8 cellular contexts compared by ENCODE assay signal in the genomic region with DNA sequence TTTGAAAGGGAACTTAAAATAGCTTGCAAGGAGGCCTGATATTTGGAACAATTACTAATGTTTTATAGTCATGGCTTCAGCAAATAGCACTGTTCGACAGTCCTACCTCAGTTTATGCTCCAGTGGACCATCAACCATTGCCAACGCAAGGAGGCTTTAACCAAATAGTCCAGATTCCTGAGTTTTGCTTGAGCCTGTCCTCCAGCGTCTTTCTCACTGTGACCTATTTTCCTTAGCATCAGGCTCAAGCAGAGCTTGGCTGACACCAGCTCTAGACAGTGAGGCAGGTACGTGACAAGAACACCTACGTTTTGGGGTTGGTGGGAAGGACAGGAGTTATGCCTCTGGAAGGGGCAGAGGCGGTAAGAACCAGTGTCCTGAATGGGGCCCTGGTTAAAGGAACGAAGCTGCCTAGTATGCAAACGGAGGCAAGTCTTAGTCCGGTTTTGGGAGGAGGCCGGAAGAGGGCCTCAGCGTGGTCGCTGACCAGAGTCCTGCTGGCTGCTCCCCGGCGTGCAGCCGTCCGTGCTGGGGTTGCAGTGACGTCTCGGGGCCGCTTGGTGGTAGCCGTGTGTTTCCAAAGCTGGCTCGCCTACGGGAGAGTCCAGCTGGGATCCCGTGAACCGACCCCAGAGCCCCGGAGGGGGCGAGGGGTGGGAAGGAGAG. TPM values are rescaled to one million over a fixed set of nuclear protein-coding genes. Genes with fewer than 3 reads are reported as not detected.
DNase-seq lines count a peak whose midpoint lies in the region; ATAC-seq, FAIRE-seq and TF ChIP-seq lines count a peak whose summit lies in the region.

No MANE protein-coding gene starts in this region.

- CTCF ChIA-PET in Caco-2 (lab: Charles Lee) = interaction anchor here (0.5 to 2.3 kb wide), 17 partner anchors 12 to 641 kb away, joined by 3 to 11 read pairs (median 4); no protein-coding TSS in a partner anchor

- H3K27me3 ChIP-seq in Caco-2 (replicated peaks; ENCODE audit: control insufficient read depth, insufficient read depth, low read length) = no peaks in the 10 kb centered on the region
- H3K27me3 ChIP-seq in neuronal stem cell (ENCODE audit: control insufficient read depth in 3 of 3, insufficient read depth in 3 of 3, low read depth in 1 of 3, low read length in 3 of 3) = peaks cover 15 to 37% (median 19%) of the 10 kb centered on the region in 3 experiments
- peaks cover 0 to 14% (median 0%) of the 10 kb centered on the region in 4 donors for H3K27me3 ChIP-seq in upper lobe of left lung

- H3K27ac ChIP-seq in neuronal stem cell (replicated peaks; ENCODE audit: low read length) = no peak overlapping the region
- no peak overlapping the region for H3K27ac ChIP-seq in upper lobe of left lung

- no peaks in the 10 kb centered on the region for H3K27me3 Mint-ChIP-seq in Caco-2 (ENCODE audit: insufficient read depth, unreplicated experiment)

- H4K91ac ChIP-seq in neuronal stem cell (ENCODE audit: low read depth, low read length, poor library complexity) = no peak overlapping the region

- H3K4me1 Mint-ChIP-seq in Caco-2 (ENCODE audit: low read depth, unreplicated experiment) = peaks cover 9% of the 10 kb centered on the region

- peak overlapping the region; percentile 93 for H2BK120ac ChIP-seq in neuronal stem cell (ENCODE audit: low read depth, low read length)

- H2AFZ ChIP-seq in neuronal stem cell (ENCODE audit: low read length) = peak overlapping the region; percentile 96

- peak overlapping the region; percentile 93 for H3K4me3 Mint-ChIP-seq in Caco-2 (ENCODE audit: unreplicated experiment)

- no peaks in the 10 kb centered on the region for H3K79me1 ChIP-seq in neuronal stem cell (ENCODE audit: low read depth, low read length)

- no peak overlapping the region for H3K18ac ChIP-seq in neuronal stem cell (ENCODE audit: low read length)

- intact Hi-C loops in Caco-2 (cut with micrococcal nuclease; ENCODE audit: unreplicated experiment) = loop anchor here (1.0 to 10.0 kb wide), 6 partner anchors 66 to 626 kb away; no protein-coding TSS in a partner anchor

- no peak for FAIRE-seq in RCC 7860 (lab: Jason Lieb, UNC)

- no peak overlapping the region for H2AK5ac ChIP-seq in neuronal stem cell (ENCODE audit: low read depth, low read length)

- H3K36me3 ChIP-seq in Caco-2 (ENCODE audit: control insufficient read depth, insufficient read depth, low read length) = no peaks in the 10 kb centered on the region; the same call in 1 of the 2 replicates
- peaks cover 0 to 12% of the 10 kb centered on the region in 2 donors for H3K36me3 ChIP-seq in neuronal stem cell (replicated peaks in 1 of 2; ENCODE audit: control insufficient read depth in 2 of 2, insufficient read depth in 2 of 2, low read length in 2 of 2)
- peaks cover 0 to 3% (median under 1%) of the 10 kb centered on the region in 4 donors for H3K36me3 ChIP-seq in upper lobe of left lung

- ATAC-seq in GM19463 (IDR thresholded peaks at IDR 0.05; ENCODE audit: unreplicated experiment) (peak; percentile 62), upper lobe of left lung (ENCODE audit: low FRiP score in 2 of 2) (peak; percentile 90)

- H2BK12ac ChIP-seq in neuronal stem cell (ENCODE audit: low read length) = no peak overlapping the region

- no peak for TF ChIP-seq EP300 in upper lobe of left lung (IDR thresholded peaks at IDR 0.05)

- no peak overlapping the region for H3K9ac ChIP-seq in neuronal stem cell (ENCODE audit: low read depth, low read length, poor library complexity)

- H2BK15ac ChIP-seq in neuronal stem cell (ENCODE audit: low read length) = no peak overlapping the region

- peak overlapping the region; percentile 82 for H3K27ac Mint-ChIP-seq in Caco-2 (ENCODE audit: unreplicated experiment)

- TF ChIP-seq CTCF in Caco-2 (IDR thresholded peaks at IDR 0.05; ENCODE audit: insufficient read depth in 1 of 2, low read depth in 1 of 2, low read length in 1 of 2, severe bottlenecking in 1 of 2, unreplicated experiment in 1 of 2) (peak; percentile 91 to 93), upper lobe of left lung (IDR thresholded peaks at IDR 0.05) (peak; percentile 92 to 97 (median 94))

- H3K4ac ChIP-seq in neuronal stem cell (ENCODE audit: low read length) = no peak overlapping the region

- no peak overlapping the region for H3K23ac ChIP-seq in neuronal stem cell (ENCODE audit: low read depth, low read length, poor library complexity)

- DNase-seq in Caco-2 (peak; percentile 89 to 94), HPDE6-E6E7 (ENCODE audit: extremely low spot score) (peak; percentile 92), RCC 7860 (ENCODE audit: low spot score) (peak; percentile 47), globus pallidus (ENCODE audit: low spot score) (peak; percentile 44), neuronal stem cell (ENCODE audit: low spot score) (peak; percentile 87), upper lobe of left lung (peak; percentile 76 to 92)
- DNase-seq in activated naive CD4-positive, alpha-beta T cell treated with anti-CD3 and anti-CD28 coated beads, Interleukin-2, amount 50 U/mL, for 16 hours = peak; percentile 51

- H4K8ac ChIP-seq in neuronal stem cell (ENCODE audit: low read depth, low read length) = no peak overlapping the region

- no peak for TF ChIP-seq POLR2A in upper lobe of left lung (IDR thresholded peaks at IDR 0.05)

- no peaks in the 10 kb centered on the region for H3K4me1 ChIP-seq in Caco-2
- peaks cover 14 to 24% of the 10 kb centered on the region in 2 donors for H3K4me1 ChIP-seq in neuronal stem cell (ENCODE audit: control insufficient read depth in 2 of 2, insufficient read depth in 1 of 2, low read depth in 1 of 2, low read length in 2 of 2)
- peaks cover 28 to 33% (median 29%) of the 10 kb centered on the region in 4 donors for H3K4me1 ChIP-seq in upper lobe of left lung

- H3K4me2 ChIP-seq in neuronal stem cell (ENCODE audit: insufficient read depth, low read length, poor library complexity, severe bottlenecking) = peak overlapping the region; percentile 97

- peaks cover 73% of the 10 kb centered on the region for H3K36me3 Mint-ChIP-seq in Caco-2 (ENCODE audit: insufficient read depth, unreplicated experiment)

- H3K4me3 ChIP-seq in Caco-2 (ENCODE audit: low read depth, low read length) = peak overlapping the region; percentile 47
- H3K4me3 ChIP-seq in neuronal stem cell (ENCODE audit: low read length in 2 of 2) = peak overlapping the region; percentile 53 to 89
- peak overlapping the region in 3 of 4 donors; percentile 46 to 52 (median 52) for H3K4me3 ChIP-seq in upper lobe of left lung

- no peak overlapping the region for H2BK5ac ChIP-seq in neuronal stem cell (ENCODE audit: low read length)

- no peaks in the 10 kb centered on the region for H3K9me3 Mint-ChIP-seq in Caco-2 (ENCODE audit: unreplicated experiment)

- H3K9me3 ChIP-seq in Caco-2 (no peaks in the 10 kb centered on the region), neuronal stem cell (replicated peaks in 1 of 2; ENCODE audit: control insufficient read depth in 2 of 2, insufficient read depth in 1 of 2, low read depth in 1 of 2, low read length in 2 of 2) (peaks cover 0 to 3% of the 10 kb centered on the region in 2 donors), upper lobe of left lung (no peaks in the 10 kb centered on the region)

- POLR2A ChIA-PET in Caco-2 (lab: Charles Lee) = no interaction called here

- no peak overlapping the region for H3K14ac ChIP-seq in neuronal stem cell (ENCODE audit: low read length)

- no CpG with 5 or more reads among the region's 26 CpGs for WGBS in neuronal stem cell (ENCODE audit: extremely low coverage in 2 of 2, insufficient read length in 2 of 2, insufficient replicate concordance in 1 of 2), 2 donors
- WGBS in upper lobe of left lung, 2 donors = 13 to 44% methylated on average over 8 to 26 of the region's 26 CpGs

- BruUV-seq in Caco-2 (replicated peaks; lab: Mats Ljungman, UMichigan) = no TSS peak

RNA-seq across cellular contexts. Expression of a gene that starts 1.0 kb away (rescaled TPM):
- total RNA-seq in Caco-2 (2022) (1.3 and 2.1 TPM in 2 replicates), upper lobe of left lung (1 to 10 TPM in 4 of 6 donors, under 1 TPM in 2; 0.44 to 4.6 (median 1.4) TPM)
- 0.22 TPM for polyA plus RNA-seq in neuronal stem cell (2013, experiment 1 of 2)
- 0.19 TPM for polyA plus RNA-seq in neuronal stem cell (2013, experiment 2 of 2)

RNA-seq across cellular contexts. Expression of a gene that starts 30.8 kb away (rescaled TPM):
- total RNA-seq in Caco-2 (2022) (2,112 and 2,207 TPM in 2 replicates), upper lobe of left lung (100 to 1,000 TPM; 289 to 646 (median 517) TPM)
- 2,664 TPM for polyA plus RNA-seq in neuronal stem cell (2013, experiment 1 of 2)
- 2,628 TPM for polyA plus RNA-seq in neuronal stem cell (2013, experiment 2 of 2)
